ENCODE assay signal across 23 cellular contexts in genomic region chr6:157432861-157433260, GRCh38.
"Had no signal": no experiment of that assay in that cellular context is flagged by ENCODE, and none has a peak within 500 bp of the region (broad histone marks: within the 10 kb centered on the region; RNA-seq: fewer than 3 reads in every experiment).

No MANE protein-coding gene starts in this region.

- H3K36me3 ChIP-seq: breast epithelium, colonic mucosa, gastroesophageal sphincter, left lung, thyroid gland, upper lobe of left lung had no signal

- H3K9me3 ChIP-seq: breast epithelium, colonic mucosa, gastroesophageal sphincter, left lung, mucosa of descending colon, thyroid gland, upper lobe of left lung had no signal

- H3K4me3 ChIP-seq: breast epithelium, colonic mucosa, gastroesophageal sphincter, left lung, mucosa of descending colon, smooth muscle cell, thyroid gland, upper lobe of left lung had no signal

- H3K27me3 ChIP-seq: breast epithelium, colonic mucosa, gastroesophageal sphincter, left lung, thyroid gland, upper lobe of left lung had no signal

- DNase-seq: activated CD4-positive, alpha-beta T cell treated with anti-CD3 and anti-CD28 coated beads for 1 hour; activated CD4-positive, alpha-beta T cell treated with anti-CD3 and anti-CD28 coated beads, Interleukin-2, amount 10 ng/mL, durations not matched to agents 7 days and 5 days; activated CD8-positive, alpha-beta T cell treated with anti-CD3 and anti-CD28 coated beads for 36 hours; activated naive CD8-positive, alpha-beta T cell treated with anti-CD3 and anti-CD28 coated beads, Interleukin-2, amount 50 U/mL, for 24 hours; activated T-cell treated with anti-CD3 and anti-CD28 coated beads, Interleukin-2, amount 50 U/mL, for 4 hours; amygdala; colonic mucosa; effector memory CD4-positive, alpha-beta T cell; immature natural killer cell; left lung; mucosa of descending colon; stimulated activated CD4-positive, alpha-beta T cell treated with anti-CD3 and anti-CD28 coated beads, Interleukin-1b, Interleukin-23, amount 100 ng/mL, for 48 hours; stimulated activated CD4-positive, alpha-beta T cell treated with anti-CD3 and anti-CD28 coated beads, Interleukin-4, amount 100 ng/mL, for 4 hours; stimulated activated CD8-positive, alpha-beta memory T cell treated with anti-CD3 and anti-CD28 coated beads, Interleukin-4, amount 100 ng/mL, for 48 hours; stimulated activated naive CD8-positive, alpha-beta T cell treated with anti-CD3 and anti-CD28 coated beads, Interleukin-15, amount 100 ng/mL, for 72 hours; T-helper 2 cell; thyroid gland had no signal

- ATAC-seq: activated CD8-positive, alpha-beta T cell treated with anti-CD3 and anti-CD28 coated beads for 36 hours; activated naive CD8-positive, alpha-beta T cell treated with anti-CD3 and anti-CD28 coated beads, Interleukin-2, amount 50 U/mL, for 24 hours; activated T-cell treated with anti-CD3 and anti-CD28 coated beads, Interleukin-2, amount 50 U/mL, for 4 hours; gastroesophageal sphincter; left lung; natural killer cell treated with Interleukin-12 subunit alpha and Interleukin-12 subunit beta and Interleukin-15 and Interleukin-18, amount 100 ng/mL, for 72 hours; stimulated activated memory B cell treated with anti-CD40 and anti-IgM and Interleukin-4, amounts not matched to agents 10 μg/mL and 1 μg/mL and 100 μg/mL, for 72 hours; stimulated activated naive CD8-positive, alpha-beta T cell treated with anti-CD3 and anti-CD28 coated beads, Interleukin-15, amount 100 ng/mL, for 72 hours had no signal

- H3K27ac ChIP-seq: breast epithelium, colonic mucosa, gastroesophageal sphincter, left lung, thyroid gland, upper lobe of left lung had no signal
